ENCODE assay signal across 9 cellular contexts in genomic region chr7:2241580-2242540, GRCh38. TPM values are rescaled to one million over a fixed set of nuclear protein-coding genes. Genes with fewer than 3 reads are reported as not detected.
DNase-seq lines count a peak whose midpoint lies in the region; ATAC-seq, FAIRE-seq and TF ChIP-seq lines count a peak whose summit lies in the region.
"Had no signal": no experiment of that assay in that cellular context is flagged by ENCODE, and none has a peak within 500 bp of the region (broad histone marks: within the 10 kb centered on the region; RNA-seq: fewer than 3 reads in every experiment).

Gene MRM2, minus strand, starts transcription at chr7:2242205. Its CDS starts 36 bp downstream, at chr7:2242169.
Gene NUDT1, plus strand, starts transcription at chr7:2242226. Its CDS starts 2,349 bp downstream, at chr7:2244575.

- TF ChIP-seq POLR2A in breast epithelium (IDR thresholded peaks at IDR 0.05): no peak

- WGBS in small intestine, 3 donors: 0 to 1% (median 0%) methylated on average over 71 to 81 of the region's 81 CpGs

- DNase-seq in NCI-H1436 (lab: John Stamatoyannopoulos, UW): peak; percentile 74
- no peak for DNase-seq in NCI-H1436 treated with DMSO at 0.1 percent for 48 hours (lab: John Stamatoyannopoulos, UW)
- peak; percentile 31 for DNase-seq in NCI-H2107 treated with DMSO at 0.1 percent for 48 hours (lab: John Stamatoyannopoulos, UW; ENCODE audit: unreplicated experiment)
- DNase-seq in breast epithelium (ENCODE audit: low spot score in 2 of 2): peak; percentile 70 to 80
- peak; percentile 91 for DNase-seq in iPS-NIHi7 (ENCODE audit: extremely low spot score)
- DNase-seq in small intestine: peak; percentile 78

- H3K36me3 ChIP-seq in breast epithelium: no peaks in the 10 kb centered on the region
- peaks cover 9 to 12% of the 10 kb centered on the region in 2 donors for H3K36me3 ChIP-seq in small intestine (ENCODE audit: control insufficient read depth in 2 of 2, insufficient read depth in 2 of 2, low read length in 2 of 2)

- ATAC-seq in HG02870 (IDR thresholded peaks at IDR 0.05; ENCODE audit: unreplicated experiment): peak; percentile 57

- peak within 1 kb of the TSS; percentile 84 for H3K27ac ChIP-seq in VCaP
- peak within 1 kb of the TSS; percentile 50 to 57 for H3K27ac ChIP-seq in breast epithelium
- H3K27ac ChIP-seq in small intestine (ENCODE audit: low read depth in 1 of 2, low read length in 1 of 2): peak within 1 kb of the TSS in 1 of 2 donors; percentile 60

- H3K4me1 ChIP-seq in breast epithelium (peaks cover 0 to 12% of the 10 kb centered on the region in 2 donors), small intestine (ENCODE audit: control insufficient read depth in 2 of 2, insufficient read depth in 1 of 2, low read depth in 1 of 2, low read length in 1 of 2) (peaks cover 0 to 3% of the 10 kb centered on the region in 2 donors)

- TF ChIP-seq CTCF in VCaP (conservative IDR thresholded peaks at IDR 0.05) (no peak), breast epithelium (IDR thresholded peaks at IDR 0.05) (no peak)

- FAIRE-seq in small intestine (lab: Jason Lieb, UNC): no peak
- FAIRE-seq: A204.1 had no signal

- H3K27me3 ChIP-seq in breast epithelium (no peaks in the 10 kb centered on the region), small intestine (ENCODE audit: control insufficient read depth in 2 of 2, insufficient read depth in 2 of 2, low read length in 2 of 2) (no peaks in the 10 kb centered on the region)

- H3K4me3 ChIP-seq in breast epithelium: peak within 1 kb of the TSS; percentile 83 to 89 (median 83)
- peak within 1 kb of the TSS; percentile 97 to 99 for H3K4me3 ChIP-seq in small intestine (ENCODE audit: low read depth in 1 of 2, low read length in 2 of 2)

- intact Hi-C loops in breast epithelium (cut with DNase I; ENCODE audit: low total_unique reads): loop anchor here (10.0 kb wide), 2 partner anchors 103 to 373 kb away; no protein-coding TSS in a partner anchor

- H3K9me3 ChIP-seq in breast epithelium (no peaks in the 10 kb centered on the region), small intestine (ENCODE audit: control insufficient read depth, low read depth) (no peaks in the 10 kb centered on the region)

RNA-seq across cellular contexts. Expression of gene MRM2, which starts in this region (rescaled TPM):
- 10 to 100 TPM; 10.9 to 20.2 (median 18.0) TPM for total RNA-seq in breast epithelium
- 10 to 100 TPM; 13.5 to 21.7 (median 19.0) TPM for polyA plus RNA-seq in small intestine

RNA-seq across cellular contexts. Expression of gene NUDT1, which starts in this region (rescaled TPM):
- 10 to 100 TPM; 13.3 to 28.5 (median 18.0) TPM for total RNA-seq in breast epithelium
- polyA plus RNA-seq in small intestine: 10 to 100 TPM; 22.1 to 39.6 (median 22.7) TPM
